In genomic region chr14:76812093-76812421, GRCh38 we compare ENCODE assay signal across 8 cellular contexts. TPM values are rescaled to one million over a fixed set of nuclear protein-coding genes. Genes with fewer than 3 reads are reported as not detected.
DNase-seq lines count a peak whose midpoint lies in the region; ATAC-seq, FAIRE-seq and TF ChIP-seq lines count a peak whose summit lies in the region.

No MANE protein-coding gene starts in this region.

- no peaks in the 10 kb centered on the region for H3K9me3 ChIP-seq in lower lobe of right lung

- H3K27ac ChIP-seq in C4-2B = peak overlapping the region; percentile 92
- peak overlapping the region; percentile 82 for H3K27ac ChIP-seq in caudate nucleus (ENCODE audit: low read depth, low read length)
- H3K27ac ChIP-seq in lower lobe of right lung = peak overlapping the region; percentile 93

- DNase-seq in NB4 (ENCODE audit: low read depth) (no peak), caudate nucleus (lab: John Stamatoyannopoulos, UW) (peak in 3 of 61 donors; percentile 32 to 55 (median 45)), lower lobe of right lung (no peak), urothelium cell line (ENCODE audit: low spot score) (peak; percentile 35)

- H3K4me3 ChIP-seq in NB4 (ENCODE audit: low read depth, low read length) = peak overlapping the region; percentile 86
- H3K4me3 ChIP-seq in lower lobe of right lung = peak overlapping the region; percentile 81

- peak; percentile 23 for ATAC-seq in GM19455 (IDR thresholded peaks at IDR 0.05; ENCODE audit: unreplicated experiment)
- peak in 1 of 2 donors; percentile 50 for ATAC-seq in lower lobe of right lung
- no peak for ATAC-seq in HG02885 (IDR thresholded peaks at IDR 0.05; ENCODE audit: poor library complexity, unreplicated experiment)
- ATAC-seq in GM21515 (IDR thresholded peaks at IDR 0.05; ENCODE audit: unreplicated experiment) = no peak

- H3K4me1 ChIP-seq in lower lobe of right lung = peaks cover 25% of the 10 kb centered on the region

- TF ChIP-seq CTCF in C4-2B (conservative IDR thresholded peaks at IDR 0.05) (no peak), NB4 (IDR thresholded peaks at IDR 0.05; ENCODE audit: low read depth, low read length) (no peak), lower lobe of right lung (IDR thresholded peaks at IDR 0.05) (no peak)

- no peaks in the 10 kb centered on the region for H3K27me3 ChIP-seq in lower lobe of right lung (ENCODE audit: low read depth)

- peak; percentile 72 for FAIRE-seq in urothelium cell line (lab: Jason Lieb, UNC)

- peaks cover 19% of the 10 kb centered on the region for H3K36me3 ChIP-seq in lower lobe of right lung

- intact Hi-C loops in lower lobe of right lung (cut with DNase I) = no loop called here

- TF ChIP-seq POLR2A in NB4 (IDR thresholded peaks at IDR 0.05; ENCODE audit: extremely low read depth, insufficient read length) = no peak

RNA-seq across cellular contexts. Expression of gene ANGEL1, which starts 0.6 kb away (rescaled TPM):
- 28.9 TPM for total RNA-seq in lower lobe of right lung

RNA-seq across cellular contexts. Expression of gene LRRC74A, which starts 14.2 kb away (rescaled TPM):
- not detected for total RNA-seq in lower lobe of right lung

RNA-seq across cellular contexts. Expression of gene VASH1, which starts 50.8 kb away (rescaled TPM):
- total RNA-seq in lower lobe of right lung = 51.7 TPM
